18 cellular contexts compared by ENCODE assay signal in genomic region chr3:178117641-178118040, GRCh38.
DNase-seq lines count a peak whose midpoint lies in the region; ATAC-seq and TF ChIP-seq lines count a peak whose summit lies in the region.
"Had no signal": no experiment of that assay in that cellular context is flagged by ENCODE, and none has a peak within 500 bp of the region (broad histone marks: within the 10 kb centered on the region; RNA-seq: fewer than 3 reads in every experiment).

No MANE protein-coding gene starts in this region.

- H3F3A ChIP-seq in GM23248 (ENCODE audit: insufficient read depth) (peaks cover 13% of the 10 kb centered on the region), neural progenitor cell (ENCODE audit: low read depth) (no peaks in the 10 kb centered on the region)

- H3K9me3 ChIP-seq in GM23248 (ENCODE audit: low read depth), result no peaks in the 10 kb centered on the region
- H3K9me3 ChIP-seq in MG63, result peaks cover 11% of the 10 kb centered on the region
- no peaks in the 10 kb centered on the region for H3K9me3 ChIP-seq in neural progenitor cell (ENCODE audit: low read depth)

- no peaks in the 10 kb centered on the region for H3K27me3 Mint-ChIP-seq in neural progenitor cell (ENCODE audit: insufficient read depth, low read depth)

- no peaks in the 10 kb centered on the region for H4K20me1 ChIP-seq in GM23248 (ENCODE audit: insufficient read depth)
- H4K20me1 ChIP-seq in neural progenitor cell (ENCODE audit: low read depth), result no peaks in the 10 kb centered on the region

- H3K9me2 ChIP-seq in GM23248 (ENCODE audit: insufficient read depth), result no peaks in the 10 kb centered on the region

- H3K4me2 ChIP-seq in GM23248 (ENCODE audit: unreplicated experiment), result no peak overlapping the region
- no peak overlapping the region for H3K4me2 ChIP-seq in neural progenitor cell

- H3K9ac ChIP-seq in GM23248, result no peak overlapping the region
- no peak overlapping the region for H3K9ac ChIP-seq in neural progenitor cell

- H3K27ac ChIP-seq in GM23248 (no peak overlapping the region), neural progenitor cell (no peak overlapping the region)

- peaks cover 20% of the 10 kb centered on the region for H3K4me1 Mint-ChIP-seq in neural progenitor cell

- H3K36me3 ChIP-seq in GM23248 (ENCODE audit: low read depth) (no peaks in the 10 kb centered on the region), MG63 (no peaks in the 10 kb centered on the region), neural progenitor cell (no peaks in the 10 kb centered on the region)

- no peak overlapping the region for H3K27ac Mint-ChIP-seq in neural progenitor cell
- H3K27ac Mint-ChIP-seq: CD4-positive, CD25-positive, alpha-beta regulatory T cell; HFFc6 had no signal

- no peak for ATAC-seq in HG02588 (IDR thresholded peaks at IDR 0.05; ENCODE audit: unreplicated experiment)
- no peak for ATAC-seq in GM21423 (IDR thresholded peaks at IDR 0.05; ENCODE audit: unreplicated experiment)

- no peak overlapping the region for H3K4me3 Mint-ChIP-seq in neural progenitor cell
- H3K4me3 Mint-ChIP-seq: CD4-positive, CD25-positive, alpha-beta regulatory T cell; HFFc6 had no signal

- H3K4me1 ChIP-seq in GM23248 (ENCODE audit: insufficient read depth), result peaks cover 10% of the 10 kb centered on the region; the same call in 1 of the 2 replicates
- H3K4me1 ChIP-seq in neural progenitor cell, result no peaks in the 10 kb centered on the region

- H3K9me3 Mint-ChIP-seq in neural progenitor cell, result peaks cover 21% of the 10 kb centered on the region

- H3K27me3 ChIP-seq in GM23248 (replicated peaks; ENCODE audit: insufficient read depth) (no peaks in the 10 kb centered on the region), MG63 (no peaks in the 10 kb centered on the region), neural progenitor cell (no peaks in the 10 kb centered on the region)

- WGBS in GM23248 (ENCODE audit: low coverage in 1 of 2, low lambda C conversion rate in 2 of 2, missing lambda C conversion rate in 2 of 2), 2 experiments, result 71 to 73% methylated on average over 3 of the region's 3 CpGs

- peaks cover 4% of the 10 kb centered on the region for H3K36me3 Mint-ChIP-seq in neural progenitor cell
- H3K36me3 Mint-ChIP-seq: CD4-positive, CD25-positive, alpha-beta regulatory T cell had no signal

- TF ChIP-seq CTCF in neural progenitor cell (IDR thresholded peaks at IDR 0.05), result no peak

- H2AFZ ChIP-seq in GM23248 (no peak overlapping the region), neural progenitor cell (replicated peaks) (peak overlapping the region; percentile 38)

- in situ Hi-C loops in GM23248 (cut with MboI), result no loop called here

- H3K79me2 ChIP-seq in GM23248 (ENCODE audit: insufficient read depth) (no peaks in the 10 kb centered on the region), neural progenitor cell (ENCODE audit: low read depth) (no peaks in the 10 kb centered on the region)

- H3K4me3 ChIP-seq in GM23248 (no peak overlapping the region), MG63 (no peak overlapping the region), neural progenitor cell (no peak overlapping the region)

- DNase-seq in GM23248 (peak; percentile 16), MG63 (peak; percentile 48), dermis blood vessel endothelial cell (peak; percentile 2), neural progenitor cell (ENCODE audit: low spot score) (no peak), occipital lobe (lab: John Stamatoyannopoulos, UW) (no peak)
- DNase-seq: Calu3; CD4-positive, CD25-positive, alpha-beta regulatory T cell; GDM1; HFFc6; Kasumi-1; MV-4-11; NCI-H1417; NCI-H1930; NCI-H446; NCI-H69; SIG-M5 had no signal

Comparison
In these comparisons a context has a peak if more than half of its experiments do, and no peak if none do; other contexts are left out.
1. DNase-seq: peak in GM23248 (single experiment), MG63 (single experiment) and dermis blood vessel endothelial cell (single experiment); none in neural progenitor cell (single experiment) and occipital lobe (single experiment).